ENCODE assay signal across 18 cellular contexts in genomic region chr4:125365731-125366130, GRCh38. TPM values are rescaled to one million over a fixed set of nuclear protein-coding genes. Genes with fewer than 3 reads are reported as not detected.
"Had no signal": no experiment of that assay in that cellular context is flagged by ENCODE, and none has a peak within 500 bp of the region (broad histone marks: within the 10 kb centered on the region; RNA-seq: fewer than 3 reads in every experiment).

No MANE protein-coding gene starts in this region.

- H3K36me3 Mint-ChIP-seq: IgD-negative memory B cell had no signal

- H3K4me1 Mint-ChIP-seq: IgD-negative memory B cell had no signal

- H3K27me3 Mint-ChIP-seq: IgD-negative memory B cell had no signal

- DNase-seq: Kasumi-1, MM.1S, NCI-H1105, NCI-H1436, NCI-H187, NCI-H2029, NCI-H2081 treated with DMSO at 0.1 percent for 48 hours, NCI-H2227 treated with DMSO at 0.1 percent for 48 hours, NCI-H524, NCI-H526 treated with DMSO at 0.1 percent for 48 hours, NCI-H774, RPMI8226, SHP77 treated with DMSO at 0.1 percent for 48 hours, SJCRH30 had no signal

- H3K4me3 Mint-ChIP-seq: IgD-negative memory B cell had no signal

- H3K27ac Mint-ChIP-seq: IgD-negative memory B cell had no signal

- ATAC-seq: HepG2, K562, SK-N-SH treated with all-trans-retinoic acid at 6 μM for 48 hours had no signal

RNA-seq across cellular contexts. Expression of gene FAT4, which starts 51.0 kb away (rescaled TPM):
- total RNA-seq: K562 had no signal
